In the genomic region with DNA sequence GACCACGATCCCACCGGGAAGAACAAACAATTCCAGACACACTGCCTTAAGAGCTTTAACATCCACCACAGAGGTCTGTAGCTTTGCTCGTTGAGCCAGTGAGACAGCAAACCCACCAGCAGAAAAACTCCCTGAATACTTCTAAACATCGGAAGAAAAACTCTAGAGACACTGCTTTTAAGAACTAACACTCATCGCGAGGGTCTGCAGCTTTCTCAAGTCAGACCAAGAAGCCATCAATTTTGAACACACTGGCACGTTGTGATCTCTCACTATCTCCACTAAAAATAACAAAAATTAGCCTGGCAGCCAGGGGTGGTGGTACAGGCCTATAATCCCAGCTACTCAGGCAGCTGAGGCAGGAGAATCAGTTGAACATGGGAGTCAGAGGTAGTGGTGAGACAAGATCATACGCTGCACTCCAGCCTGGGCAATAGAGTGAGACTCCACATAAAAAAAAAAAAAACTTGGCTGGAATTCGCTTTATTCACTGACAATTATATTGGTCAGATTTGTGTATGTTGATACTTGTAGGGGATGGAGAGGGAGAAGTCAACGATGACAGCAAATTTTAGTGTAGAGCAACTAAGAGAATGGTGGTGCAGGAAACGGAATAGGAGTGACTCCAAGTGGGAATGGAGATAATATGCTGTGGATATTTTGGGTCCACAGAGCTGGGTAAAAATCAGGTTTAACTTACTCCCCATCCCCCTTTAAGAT, we compare ENCODE assay signal across 1 cellular context.
TF ChIP-seq lines count a peak whose summit lies in the region.

No MANE protein-coding gene starts in this region.

TF ChIP-seq in HepG2, 621 proteins besides CTCF, POLR2A, EP300 and RAD21 (continued from another document and continues in another):
- TF ChIP-seq, protein P1, sequence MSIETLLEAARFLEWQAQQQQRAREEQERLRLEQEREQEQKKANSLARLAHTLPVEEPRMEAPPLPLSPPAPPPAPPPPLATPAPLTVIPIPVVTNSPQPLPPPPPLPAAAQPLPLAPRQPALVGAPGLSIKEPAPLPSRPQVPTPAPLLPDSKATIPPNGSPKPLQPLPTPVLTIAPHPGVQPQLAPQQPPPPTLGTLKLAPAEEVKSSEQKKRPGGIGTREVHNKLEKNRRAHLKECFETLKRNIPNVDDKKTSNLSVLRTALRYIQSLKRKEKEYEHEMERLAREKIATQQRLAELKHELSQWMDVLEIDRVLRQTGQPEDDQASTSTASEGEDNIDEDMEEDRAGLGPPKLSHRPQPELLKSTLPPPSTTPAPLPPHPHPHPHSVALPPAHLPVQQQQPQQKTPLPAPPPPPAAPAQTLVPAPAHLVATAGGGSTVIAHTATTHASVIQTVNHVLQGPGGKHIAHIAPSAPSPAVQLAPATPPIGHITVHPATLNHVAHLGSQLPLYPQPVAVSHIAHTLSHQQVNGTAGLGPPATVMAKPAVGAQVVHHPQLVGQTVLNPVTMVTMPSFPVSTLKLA (IDR thresholded peaks at IDR 0.05), result no peak
- TF ChIP-seq, protein P2, sequence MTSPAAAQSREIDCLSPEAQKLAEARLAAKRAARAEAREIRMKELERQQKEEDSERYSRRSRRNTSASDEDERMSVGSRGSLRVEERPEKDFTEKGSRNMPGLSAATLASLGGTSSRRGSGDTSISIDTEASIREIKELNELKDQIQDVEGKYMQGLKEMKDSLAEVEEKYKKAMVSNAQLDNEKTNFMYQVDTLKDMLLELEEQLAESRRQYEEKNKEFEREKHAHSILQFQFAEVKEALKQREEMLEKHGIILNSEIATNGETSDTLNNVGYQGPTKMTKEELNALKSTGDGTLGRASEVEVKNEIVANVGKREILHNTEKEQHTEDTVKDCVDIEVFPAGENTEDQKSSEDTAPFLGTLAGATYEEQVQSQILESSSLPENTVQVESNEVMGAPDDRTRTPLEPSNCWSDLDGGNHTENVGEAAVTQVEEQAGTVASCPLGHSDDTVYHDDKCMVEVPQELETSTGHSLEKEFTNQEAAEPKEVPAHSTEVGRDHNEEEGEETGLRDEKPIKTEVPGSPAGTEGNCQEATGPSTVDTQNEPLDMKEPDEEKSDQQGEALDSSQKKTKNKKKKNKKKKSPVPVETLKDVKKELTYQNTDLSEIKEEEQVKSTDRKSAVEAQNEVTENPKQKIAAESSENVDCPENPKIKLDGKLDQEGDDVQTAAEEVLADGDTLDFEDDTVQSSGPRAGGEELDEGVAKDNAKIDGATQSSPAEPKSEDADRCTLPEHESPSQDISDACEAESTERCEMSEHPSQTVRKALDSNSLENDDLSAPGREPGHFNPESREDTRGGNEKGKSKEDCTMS (CRISPR knock-in tag; conservative IDR thresholded peaks at IDR 0.05), result no peak
- TF ChIP-seq, protein P3, sequence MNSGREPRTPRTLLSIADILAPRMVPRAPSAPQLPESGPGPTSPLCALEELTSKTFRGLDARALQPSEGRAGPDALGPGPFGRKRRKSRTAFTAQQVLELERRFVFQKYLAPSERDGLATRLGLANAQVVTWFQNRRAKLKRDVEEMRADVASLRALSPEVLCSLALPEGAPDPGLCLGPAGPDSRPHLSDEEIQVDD (CRISPR knock-in tag; IDR thresholded peaks at IDR 0.05; ENCODE audit: borderline replicate concordance), result no peak
- no peak for TF ChIP-seq ZNF432 (CRISPR knock-in tag; IDR thresholded peaks at IDR 0.05; ENCODE audit: borderline replicate concordance)
- TF ChIP-seq, protein P4, sequence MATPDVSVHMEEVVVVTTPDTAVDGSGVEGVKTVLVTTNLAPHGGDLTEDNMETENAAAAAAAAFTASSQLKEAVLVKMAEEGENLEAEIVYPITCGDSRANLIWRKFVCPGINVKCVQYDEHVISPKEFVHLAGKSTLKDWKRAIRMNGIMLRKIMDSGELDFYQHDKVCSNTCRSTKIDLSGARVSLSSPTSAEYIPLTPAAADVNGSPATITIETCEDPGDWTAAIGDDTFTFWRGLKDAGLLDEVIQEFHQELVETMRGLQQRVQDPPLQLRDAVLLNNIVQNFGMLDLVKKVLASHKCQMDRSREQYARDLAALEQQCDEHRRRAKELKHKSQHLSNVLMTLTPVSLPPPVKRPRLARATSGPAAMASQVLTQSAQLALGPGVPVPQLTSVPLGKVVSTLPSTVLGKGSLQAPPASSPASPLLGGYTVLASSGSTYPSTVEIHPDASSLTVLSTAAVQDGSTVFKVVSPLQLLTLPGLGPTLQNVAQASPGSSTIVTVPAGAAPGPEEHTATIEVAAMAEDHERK (CRISPR knock-in tag; IDR thresholded peaks at IDR 0.05; ENCODE audit: low read depth), result no peak
- 0 out of 2 replicates have a peak, but pooled peaks have one; percentile 21 for TF ChIP-seq MTF1 (CRISPR knock-in tag; IDR thresholded peaks at IDR 0.05)
- TF ChIP-seq ZNF317 (CRISPR knock-in tag; IDR thresholded peaks at IDR 0.05), result 0 out of 2 replicates have a peak, but pooled peaks have one; percentile 8
- no peak for TF ChIP-seq KDM5A (IDR thresholded peaks at IDR 0.05; ENCODE audit: borderline replicate concordance, low read length)
- TF ChIP-seq, protein P5, sequence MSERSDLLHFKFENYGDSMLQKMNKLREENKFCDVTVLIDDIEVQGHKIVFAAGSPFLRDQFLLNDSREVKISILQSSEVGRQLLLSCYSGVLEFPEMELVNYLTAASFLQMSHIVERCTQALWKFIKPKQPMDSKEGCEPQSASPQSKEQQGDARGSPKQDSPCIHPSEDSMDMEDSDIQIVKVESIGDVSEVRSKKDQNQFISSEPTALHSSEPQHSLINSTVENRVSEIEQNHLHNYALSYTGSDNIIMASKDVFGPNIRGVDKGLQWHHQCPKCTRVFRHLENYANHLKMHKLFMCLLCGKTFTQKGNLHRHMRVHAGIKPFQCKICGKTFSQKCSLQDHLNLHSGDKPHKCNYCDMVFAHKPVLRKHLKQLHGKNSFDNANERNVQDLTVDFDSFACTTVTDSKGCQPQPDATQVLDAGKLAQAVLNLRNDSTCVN (CRISPR knock-in tag; IDR thresholded peaks at IDR 0.05; ENCODE audit: borderline replicate concordance), result no peak
- TF ChIP-seq, protein P6, sequence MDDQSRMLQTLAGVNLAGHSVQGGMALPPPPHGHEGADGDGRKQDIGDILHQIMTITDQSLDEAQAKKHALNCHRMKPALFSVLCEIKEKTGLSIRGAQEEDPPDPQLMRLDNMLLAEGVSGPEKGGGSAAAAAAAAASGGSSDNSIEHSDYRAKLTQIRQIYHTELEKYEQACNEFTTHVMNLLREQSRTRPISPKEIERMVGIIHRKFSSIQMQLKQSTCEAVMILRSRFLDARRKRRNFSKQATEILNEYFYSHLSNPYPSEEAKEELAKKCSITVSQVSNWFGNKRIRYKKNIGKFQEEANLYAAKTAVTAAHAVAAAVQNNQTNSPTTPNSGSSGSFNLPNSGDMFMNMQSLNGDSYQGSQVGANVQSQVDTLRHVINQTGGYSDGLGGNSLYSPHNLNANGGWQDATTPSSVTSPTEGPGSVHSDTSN (CRISPR knock-in tag; IDR thresholded peaks at IDR 0.05; ENCODE audit: borderline replicate concordance), result no peak
- TF ChIP-seq MATR3 (CRISPR knock-in tag; IDR thresholded peaks at IDR 0.05), result no peak
- no peak for TF ChIP-seq ZFP37 (CRISPR knock-in tag; IDR thresholded peaks at IDR 0.05; ENCODE audit: borderline replicate concordance)
- no peak for TF ChIP-seq ZC3H13 (CRISPR knock-in tag; IDR thresholded peaks at IDR 0.05)
- no peak; the same call in 1 of the 2 replicates for TF ChIP-seq ELF4 (CRISPR knock-in tag; IDR thresholded peaks at IDR 0.05; ENCODE audit: borderline replicate concordance)
- TF ChIP-seq NFYC (CRISPR knock-in tag; IDR thresholded peaks at IDR 0.05), result no peak
- TF ChIP-seq, protein P7, sequence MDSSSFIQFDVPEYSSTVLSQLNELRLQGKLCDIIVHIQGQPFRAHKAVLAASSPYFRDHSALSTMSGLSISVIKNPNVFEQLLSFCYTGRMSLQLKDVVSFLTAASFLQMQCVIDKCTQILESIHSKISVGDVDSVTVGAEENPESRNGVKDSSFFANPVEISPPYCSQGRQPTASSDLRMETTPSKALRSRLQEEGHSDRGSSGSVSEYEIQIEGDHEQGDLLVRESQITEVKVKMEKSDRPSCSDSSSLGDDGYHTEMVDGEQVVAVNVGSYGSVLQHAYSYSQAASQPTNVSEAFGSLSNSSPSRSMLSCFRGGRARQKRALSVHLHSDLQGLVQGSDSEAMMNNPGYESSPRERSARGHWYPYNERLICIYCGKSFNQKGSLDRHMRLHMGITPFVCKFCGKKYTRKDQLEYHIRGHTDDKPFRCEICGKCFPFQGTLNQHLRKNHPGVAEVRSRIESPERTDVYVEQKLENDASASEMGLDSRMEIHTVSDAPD (CRISPR knock-in tag; IDR thresholded peaks at IDR 0.05), result no peak
- TF ChIP-seq PAF1 (CRISPR knock-in tag; IDR thresholded peaks at IDR 0.05), result peak; percentile 57; the same call in 1 of the 2 replicates
- TF ChIP-seq DPF2 (CRISPR knock-in tag; IDR thresholded peaks at IDR 0.05; ENCODE audit: borderline replicate concordance, low read depth), result no peak
- TF ChIP-seq NBN (conservative IDR thresholded peaks at IDR 0.05), result no peak
- 0 out of 2 replicates have a peak, but pooled peaks have one; percentile 1 for TF ChIP-seq MXD4 (CRISPR knock-in tag; IDR thresholded peaks at IDR 0.05)
- TF ChIP-seq, protein P8, sequence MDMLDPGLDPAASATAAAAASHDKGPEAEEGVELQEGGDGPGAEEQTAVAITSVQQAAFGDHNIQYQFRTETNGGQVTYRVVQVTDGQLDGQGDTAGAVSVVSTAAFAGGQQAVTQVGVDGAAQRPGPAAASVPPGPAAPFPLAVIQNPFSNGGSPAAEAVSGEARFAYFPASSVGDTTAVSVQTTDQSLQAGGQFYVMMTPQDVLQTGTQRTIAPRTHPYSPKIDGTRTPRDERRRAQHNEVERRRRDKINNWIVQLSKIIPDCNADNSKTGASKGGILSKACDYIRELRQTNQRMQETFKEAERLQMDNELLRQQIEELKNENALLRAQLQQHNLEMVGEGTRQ (IDR thresholded peaks at IDR 0.05; ENCODE audit: low read depth, low read length), result no peak
- TF ChIP-seq, protein P8 (CRISPR knock-in tag; IDR thresholded peaks at IDR 0.05; ENCODE audit: borderline replicate concordance), result no peak
- no peak for TF ChIP-seq ZNF136 (CRISPR knock-in tag; IDR thresholded peaks at IDR 0.05; ENCODE audit: low read depth)
- no peak for TF ChIP-seq SATB2 (CRISPR knock-in tag; IDR thresholded peaks at IDR 0.05)
- 0 out of 2 replicates have a peak, but pooled peaks have one; percentile 15 for TF ChIP-seq ZNF615 (CRISPR knock-in tag; IDR thresholded peaks at IDR 0.05; ENCODE audit: borderline replicate concordance)
- 0 out of 2 replicates have a peak, but pooled peaks have one; percentile 21 for TF ChIP-seq TGIF2 (CRISPR knock-in tag; IDR thresholded peaks at IDR 0.05)
- TF ChIP-seq MYNN (CRISPR knock-in tag; IDR thresholded peaks at IDR 0.05; ENCODE audit: low read depth), result no peak
- no peak for TF ChIP-seq RBM39 (IDR thresholded peaks at IDR 0.05; ENCODE audit: low read depth, low read length, poor library complexity, severe bottlenecking)
- no peak for TF ChIP-seq ZNF670 (CRISPR knock-in tag; IDR thresholded peaks at IDR 0.05; ENCODE audit: borderline replicate concordance)
- TF ChIP-seq ZNF556 (CRISPR knock-in tag; IDR thresholded peaks at IDR 0.05; ENCODE audit: borderline replicate concordance), result no peak
- TF ChIP-seq, protein P9, sequence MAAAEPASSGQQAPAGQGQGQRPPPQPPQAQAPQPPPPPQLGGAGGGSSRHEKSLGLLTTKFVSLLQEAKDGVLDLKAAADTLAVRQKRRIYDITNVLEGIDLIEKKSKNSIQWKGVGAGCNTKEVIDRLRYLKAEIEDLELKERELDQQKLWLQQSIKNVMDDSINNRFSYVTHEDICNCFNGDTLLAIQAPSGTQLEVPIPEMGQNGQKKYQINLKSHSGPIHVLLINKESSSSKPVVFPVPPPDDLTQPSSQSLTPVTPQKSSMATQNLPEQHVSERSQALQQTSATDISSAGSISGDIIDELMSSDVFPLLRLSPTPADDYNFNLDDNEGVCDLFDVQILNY (CRISPR knock-in tag; conservative IDR thresholded peaks at IDR 0.05), result no peak
- no peak; the same call in 1 of the 2 replicates for TF ChIP-seq SSRP1 (CRISPR knock-in tag; IDR thresholded peaks at IDR 0.05)
- no peak for TF ChIP-seq NFATC3 (CRISPR knock-in tag; IDR thresholded peaks at IDR 0.05)
- no peak for TF ChIP-seq KLF11 (CRISPR knock-in tag; IDR thresholded peaks at IDR 0.05)
- TF ChIP-seq, protein P10, sequence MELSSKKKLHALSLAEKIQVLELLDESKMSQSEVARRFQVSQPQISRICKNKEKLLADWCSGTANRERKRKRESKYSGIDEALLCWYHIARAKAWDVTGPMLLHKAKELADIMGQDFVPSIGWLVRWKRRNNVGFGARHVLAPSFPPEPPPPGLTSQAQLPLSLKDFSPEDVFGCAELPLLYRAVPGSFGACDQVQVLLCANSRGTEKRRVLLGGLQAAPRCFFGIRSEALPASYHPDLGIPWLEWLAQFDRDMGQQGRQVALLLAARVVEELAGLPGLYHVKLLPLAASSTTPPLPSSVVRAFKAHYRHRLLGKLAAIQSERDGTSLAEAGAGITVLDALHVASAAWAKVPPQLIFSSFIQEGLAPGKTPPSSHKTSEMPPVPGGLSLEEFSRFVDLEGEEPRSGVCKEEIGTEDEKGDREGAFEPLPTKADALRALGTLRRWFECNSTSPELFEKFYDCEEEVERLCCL (CRISPR knock-in tag; IDR thresholded peaks at IDR 0.05; ENCODE audit: borderline replicate concordance), result no peak
- TF ChIP-seq, protein P11, sequence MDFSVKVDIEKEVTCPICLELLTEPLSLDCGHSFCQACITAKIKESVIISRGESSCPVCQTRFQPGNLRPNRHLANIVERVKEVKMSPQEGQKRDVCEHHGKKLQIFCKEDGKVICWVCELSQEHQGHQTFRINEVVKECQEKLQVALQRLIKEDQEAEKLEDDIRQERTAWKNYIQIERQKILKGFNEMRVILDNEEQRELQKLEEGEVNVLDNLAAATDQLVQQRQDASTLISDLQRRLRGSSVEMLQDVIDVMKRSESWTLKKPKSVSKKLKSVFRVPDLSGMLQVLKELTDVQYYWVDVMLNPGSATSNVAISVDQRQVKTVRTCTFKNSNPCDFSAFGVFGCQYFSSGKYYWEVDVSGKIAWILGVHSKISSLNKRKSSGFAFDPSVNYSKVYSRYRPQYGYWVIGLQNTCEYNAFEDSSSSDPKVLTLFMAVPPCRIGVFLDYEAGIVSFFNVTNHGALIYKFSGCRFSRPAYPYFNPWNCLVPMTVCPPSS (IDR thresholded peaks at IDR 0.05), result no peak
- TF ChIP-seq ZNF776 (CRISPR knock-in tag; IDR thresholded peaks at IDR 0.05), result no peak
- no peak for TF ChIP-seq HOXD1 (CRISPR knock-in tag; IDR thresholded peaks at IDR 0.05)
- no peak for TF ChIP-seq HDAC2 (CRISPR knock-in tag; IDR thresholded peaks at IDR 0.05)
- TF ChIP-seq, protein P12, sequence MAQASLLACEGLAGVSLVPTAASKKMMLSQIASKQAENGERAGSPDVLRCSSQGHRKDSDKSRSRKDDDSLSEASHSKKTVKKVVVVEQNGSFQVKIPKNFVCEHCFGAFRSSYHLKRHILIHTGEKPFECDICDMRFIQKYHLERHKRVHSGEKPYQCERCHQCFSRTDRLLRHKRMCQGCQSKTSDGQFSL (CRISPR knock-in tag; IDR thresholded peaks at IDR 0.05), result no peak
- no peak for TF ChIP-seq ERF (CRISPR knock-in tag; IDR thresholded peaks at IDR 0.05)
- no peak for TF ChIP-seq MIER2 (CRISPR knock-in tag; IDR thresholded peaks at IDR 0.05)
- 0 out of 2 replicates have a peak, but pooled peaks have one; percentile 13 for TF ChIP-seq ZZZ3 (CRISPR knock-in tag; IDR thresholded peaks at IDR 0.05; ENCODE audit: borderline replicate concordance)
- TF ChIP-seq CAMTA2 (CRISPR knock-in tag; IDR thresholded peaks at IDR 0.05; ENCODE audit: borderline replicate concordance), result no peak
